In the genomic region with DNA sequence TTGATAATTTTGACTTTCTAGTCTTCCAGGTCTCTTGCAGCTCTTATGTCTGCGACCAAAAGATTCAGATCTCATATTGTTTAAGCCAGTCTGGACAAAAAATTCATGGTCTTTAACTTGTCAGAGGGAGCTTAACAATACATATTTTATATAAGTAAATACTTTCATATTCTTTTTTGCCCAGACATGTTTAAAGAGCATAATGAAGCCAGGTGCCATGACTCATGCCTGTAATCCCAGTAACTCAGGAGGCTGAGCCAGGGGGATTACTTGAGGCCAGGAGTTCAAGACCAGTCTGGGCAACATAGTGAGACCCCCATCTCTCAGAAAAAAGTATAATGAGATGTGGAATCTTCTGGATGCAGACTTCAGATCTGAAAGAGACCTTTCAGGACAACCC, we compare ENCODE assay signal across 25 cellular contexts.
A peak's percentile ranks its signal among the peaks of the same experiment; 100 is the strongest.
DNase-seq lines count a peak whose midpoint lies in the region; ATAC-seq, FAIRE-seq and TF ChIP-seq lines count a peak whose summit lies in the region.
"Had no signal": no experiment of that assay in that cellular context is flagged by ENCODE, and none has a peak within 500 bp of the region (broad histone marks: within the 10 kb centered on the region; RNA-seq: fewer than 3 reads in every experiment).

No MANE protein-coding gene starts in this region.

- H3K4me2 ChIP-seq in keratinocyte (ENCODE audit: control insufficient read depth, extremely low read depth, insufficient read depth, low read depth, low read length) (no peak overlapping the region), smooth muscle cell (no peak overlapping the region)
- H3K4me2 ChIP-seq: BLaER1 had no signal

- peak; percentile 29 for FAIRE-seq in keratinocyte (lab: Jason Lieb, UNC)
- FAIRE-seq: D721Med, GM18507, H54 had no signal

- DNase-seq in HPDE6-E6E7 (ENCODE audit: extremely low spot score) (peak; percentile 11), adipocyte (ENCODE audit: low read depth) (peak; percentile 36), keratinocyte (ENCODE audit: low read depth, low spot score) (no peak), smooth muscle cell (lab: John Stamatoyannopoulos, UW; ENCODE audit: unreplicated experiment) (no peak), A172 (ENCODE audit: low spot score) (no peak), SHP77 treated with DMSO at 0.1 percent for 48 hours (lab: John Stamatoyannopoulos, UW) (no peak)
- DNase-seq: 8988T; CD4-positive, CD25-positive, alpha-beta regulatory T cell; Kasumi-1; MG63; NCI-H1105 treated with DMSO at 0.1 percent for 48 hours; NCI-H146; NCI-H2029; NCI-H446 treated with DMSO at 0.1 percent for 48 hours; NCI-H526; NCI-H82; NK-92 treated with Interleukin-12 subunit alpha and Interleukin-12 subunit beta, amount 100 ng/mL, for 24 hours; PC-3; Right ventricle myocardium superior had no signal

- no peak overlapping the region for H3K4me3 ChIP-seq in adipocyte (ENCODE audit: low read length)
- no peak overlapping the region for H3K4me3 ChIP-seq in keratinocyte (ENCODE audit: control insufficient read depth in 2 of 3, extremely low read depth in 1 of 3, insufficient read depth in 2 of 3, low read depth in 1 of 3, low read length in 3 of 3)
- no peak overlapping the region for H3K4me3 ChIP-seq in smooth muscle cell
- H3K4me3 ChIP-seq: BLaER1, MG63 had no signal

- H3K4me1 ChIP-seq in adipocyte (ENCODE audit: control insufficient read depth, insufficient read depth, low read length) (no peaks in the 10 kb centered on the region), keratinocyte (ENCODE audit: control insufficient read depth, extremely low read depth, insufficient read depth, low read length) (peaks cover 15% of the 10 kb centered on the region), smooth muscle cell (ENCODE audit: low read depth) (no peaks in the 10 kb centered on the region)
- H3K4me1 ChIP-seq: BLaER1 had no signal

- H3F3A ChIP-seq in smooth muscle cell (ENCODE audit: low read depth), result no peaks in the 10 kb centered on the region

- no peaks in the 10 kb centered on the region for H3K9me1 ChIP-seq in keratinocyte (ENCODE audit: control insufficient read depth, extremely low read depth, insufficient read depth, low read length)

- WGBS in smooth muscle cell (ENCODE audit: low lambda C conversion rate), result 88% methylated on average over 1 of the region's 1 CpG

- no peaks in the 10 kb centered on the region for H3K27me3 ChIP-seq in adipocyte (replicated peaks; ENCODE audit: control insufficient read depth, insufficient read depth, low read length)
- H3K27me3 ChIP-seq in keratinocyte (ENCODE audit: control insufficient read depth, extremely low read depth, insufficient read depth, low read length), result no peaks in the 10 kb centered on the region
- no peaks in the 10 kb centered on the region for H3K27me3 ChIP-seq in smooth muscle cell (ENCODE audit: low read depth)
- H3K27me3 ChIP-seq: BLaER1, MG63 had no signal

- no peaks in the 10 kb centered on the region for H3K79me2 ChIP-seq in keratinocyte (ENCODE audit: control insufficient read depth, insufficient read depth, low read length)
- H3K79me2 ChIP-seq in smooth muscle cell (ENCODE audit: low read depth), result no peaks in the 10 kb centered on the region

- no peak overlapping the region for H2AFZ ChIP-seq in keratinocyte (ENCODE audit: control insufficient read depth, low read length)
- H2AFZ ChIP-seq in smooth muscle cell (ENCODE audit: low read depth), result no peak overlapping the region

- peak; percentile 90 for ATAC-seq in esophagus mucosa
- ATAC-seq: PC-3 had no signal

- H3K36me3 ChIP-seq in adipocyte (ENCODE audit: control insufficient read depth, insufficient read depth, low read length, severe bottlenecking), result peaks cover 16% of the 10 kb centered on the region
- H3K36me3 ChIP-seq in keratinocyte (ENCODE audit: control insufficient read depth in 2 of 2, extremely low read depth in 1 of 2, insufficient read depth in 2 of 2, low read length in 2 of 2), result no peaks in the 10 kb centered on the region
- no peaks in the 10 kb centered on the region for H3K36me3 ChIP-seq in smooth muscle cell (ENCODE audit: low read depth)

- H4K20me1 ChIP-seq in keratinocyte (ENCODE audit: control insufficient read depth, extremely low read depth, insufficient read depth, low read length) (no peaks in the 10 kb centered on the region), smooth muscle cell (ENCODE audit: low read depth) (no peaks in the 10 kb centered on the region)
- H4K20me1 ChIP-seq: BLaER1 had no signal

- dilution Hi-C loops in keratinocyte (cut with MboI; ENCODE audit: extremely low pct_ligation_motif_present, low sequenced_read_pairs), result no loop called here

- TF ChIP-seq CTCF in keratinocyte (optimal IDR thresholded peaks at IDR 0.05 in 1 of 3, IDR thresholded peaks at IDR 0.05 in 1 of 3, conservative IDR thresholded peaks at IDR 0.05 in 1 of 3; ENCODE audit: extremely low read depth in 1 of 3, insufficient read depth in 2 of 3, low read length in 3 of 3) (no peak), smooth muscle cell (IDR thresholded peaks at IDR 0.05; ENCODE audit: borderline replicate concordance, insufficient read depth, poor library complexity, severe bottlenecking) (no peak)

- no peak overlapping the region for H3K9ac ChIP-seq in adipocyte (ENCODE audit: low read length)
- no peak overlapping the region for H3K9ac ChIP-seq in keratinocyte (ENCODE audit: control insufficient read depth, extremely low read depth, insufficient read depth, low read length)
- no peak overlapping the region for H3K9ac ChIP-seq in smooth muscle cell (ENCODE audit: low read depth)
- H3K9ac ChIP-seq: BLaER1 had no signal

- H3K9me3 ChIP-seq in adipocyte (ENCODE audit: control insufficient read depth, low read length), result no peaks in the 10 kb centered on the region
- H3K9me3 ChIP-seq in keratinocyte (ENCODE audit: control insufficient read depth, low read depth, low read length), result no peaks in the 10 kb centered on the region
- no peaks in the 10 kb centered on the region for H3K9me3 ChIP-seq in smooth muscle cell (replicated peaks; ENCODE audit: low read depth)
- H3K9me3 ChIP-seq: BLaER1, MG63 had no signal

- H3K27ac ChIP-seq in keratinocyte (ENCODE audit: control insufficient read depth, insufficient read depth, low read length), result peak overlapping the region; percentile 28
- no peak overlapping the region for H3K27ac ChIP-seq in smooth muscle cell (ENCODE audit: low read depth)
- H3K27ac ChIP-seq: BLaER1, HL-60 had no signal

Comparison
In these comparisons a context has a peak if more than half of its experiments do, and no peak if none do; other contexts are left out.
1. DNase-seq: peak in HPDE6-E6E7 (single experiment) and adipocyte (single experiment); none in keratinocyte (single experiment), smooth muscle cell (single experiment), A172 (single experiment) and SHP77 treated with DMSO at 0.1 percent for 48 hours (single experiment).